Comparison of ENCODE assay signal across 14 cellular contexts in genomic region chr2:17272649-17273048, GRCh38.
DNase-seq lines count a peak whose midpoint lies in the region; ATAC-seq and TF ChIP-seq lines count a peak whose summit lies in the region.
"Had no signal": no experiment of that assay in that cellular context is flagged by ENCODE, and none has a peak within 500 bp of the region (broad histone marks: within the 10 kb centered on the region; RNA-seq: fewer than 3 reads in every experiment).

No MANE protein-coding gene starts in this region.

- H3K4me1 ChIP-seq in RWPE2 (ENCODE audit: insufficient read depth, poor library complexity, severe bottlenecking) = peaks cover 4% of the 10 kb centered on the region

- no peak for TF ChIP-seq CTCF in RWPE2 (IDR thresholded peaks at IDR 0.05; ENCODE audit: poor library complexity, severe bottlenecking)

- no peaks in the 10 kb centered on the region for H3K36me3 ChIP-seq in RWPE2 (ENCODE audit: low read depth)
- H3K36me3 ChIP-seq: WERI-Rb-1 had no signal

- no peaks in the 10 kb centered on the region for H3K9me3 ChIP-seq in RWPE2 (ENCODE audit: severe bottlenecking)

- no peak for DNase-seq in RWPE2 (ENCODE audit: low spot score)
- DNase-seq in C1 segment of cervical spinal cord (lab: John Stamatoyannopoulos, UW) = no peak
- DNase-seq in dedifferentiated amniotic fluid mesenchymal stem cell (ENCODE audit: extremely low spot score) = no peak
- DNase-seq: NCI-H1048; stimulated activated naive CD4-positive, alpha-beta T cell; T-cell; WERI-Rb-1 had no signal

- no peak overlapping the region for H3K4me3 ChIP-seq in RWPE2 (ENCODE audit: severe bottlenecking)
- H3K4me3 ChIP-seq: K562 had no signal

- no peaks in the 10 kb centered on the region for H3K27me3 ChIP-seq in RWPE2 (ENCODE audit: insufficient read depth, poor library complexity, severe bottlenecking)

- peak overlapping the region; percentile 16 for H3K27ac ChIP-seq in RWPE2 (ENCODE audit: poor library complexity, severe bottlenecking)
- H3K27ac ChIP-seq: HL-60, WERI-Rb-1 had no signal

- ATAC-seq in GM18861 (IDR thresholded peaks at IDR 0.05; ENCODE audit: unreplicated experiment) (peak; percentile 39), GM21423 (IDR thresholded peaks at IDR 0.05; ENCODE audit: unreplicated experiment) (peak; percentile 45), HG03039 (IDR thresholded peaks at IDR 0.05; ENCODE audit: unreplicated experiment) (peak; percentile 76), RWPE2 (ENCODE audit: low read depth) (0 out of 3 replicates have a peak, but pooled peaks have one; percentile 11), GM21737 (IDR thresholded peaks at IDR 0.05; ENCODE audit: unreplicated experiment) (no peak), GM19324 (IDR thresholded peaks at IDR 0.05; ENCODE audit: low FRiP score, unreplicated experiment) (no peak)
- ATAC-seq: K562, T-cell had no signal

Comparison
In these comparisons a context has a peak if more than half of its experiments do, and no peak if none do; other contexts are left out.
1. ATAC-seq: peak in GM18861 (single experiment), GM21423 (single experiment), HG03039 (single experiment) and RWPE2 (single experiment); none in GM21737 (single experiment) and GM19324 (single experiment).